ENCODE assay signal across 1 cellular context in genomic region chr20:31840906-31841816, GRCh38.
TF ChIP-seq lines count a peak whose summit lies in the region.

No MANE protein-coding gene starts in this region.

TF ChIP-seq in GM23338, 12 proteins besides CTCF, POLR2A, EP300 and RAD21 (continued from another document):
- no peak for TF ChIP-seq ZNF462 (CRISPR knock-in tag; IDR thresholded peaks at IDR 0.05)
- TF ChIP-seq EZH2phosphoT487 (IDR thresholded peaks at IDR 0.05; ENCODE audit: unreplicated experiment), result no peak
- no peak for TF ChIP-seq ZNF331 (CRISPR knock-in tag; IDR thresholded peaks at IDR 0.05; ENCODE audit: low read depth)
- no peak for TF ChIP-seq ETS1 (IDR thresholded peaks at IDR 0.05)
